ENCODE assay signal across 11 cellular contexts in the genomic region with DNA sequence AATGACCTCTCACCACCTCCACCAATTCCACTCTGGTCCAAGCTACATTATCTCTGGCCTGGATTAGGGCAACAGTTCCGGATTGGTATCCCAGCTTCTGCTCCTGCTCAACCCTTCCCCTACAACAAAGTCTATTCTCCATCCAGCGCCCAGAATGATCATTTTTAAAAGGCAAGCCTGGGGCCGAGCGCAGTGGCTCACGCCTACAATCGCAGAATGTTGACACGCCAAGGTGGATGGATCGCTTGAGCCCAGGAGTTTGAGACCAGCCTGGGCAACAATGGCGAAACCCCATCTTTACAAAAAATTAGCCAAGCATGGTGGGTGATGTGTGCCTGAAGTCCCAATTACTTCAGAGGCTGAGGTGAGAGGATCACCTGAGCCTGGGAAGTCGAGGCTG. TPM values are rescaled to one million over a fixed set of nuclear protein-coding genes. Genes with fewer than 3 reads are reported as not detected.
DNase-seq lines count a peak whose midpoint lies in the region; TF ChIP-seq lines count a peak whose summit lies in the region.
"Had no signal": no experiment of that assay in that cellular context is flagged by ENCODE, and none has a peak within 500 bp of the region (broad histone marks: within the 10 kb centered on the region; RNA-seq: fewer than 3 reads in every experiment).

No MANE protein-coding gene starts in this region.

- TF ChIP-seq POLR2A in NB4 (IDR thresholded peaks at IDR 0.05; ENCODE audit: extremely low read depth, insufficient read length): no peak
- no peak for TF ChIP-seq POLR2A in sigmoid colon (IDR thresholded peaks at IDR 0.05)
- no peak for TF ChIP-seq POLR2A in prostate gland (IDR thresholded peaks at IDR 0.05)

- H3K9me3 ChIP-seq in CD4-positive, alpha-beta memory T cell (ENCODE audit: control insufficient read depth in 1 of 2, low read length in 2 of 2): no peaks in the 10 kb centered on the region
- H3K9me3 ChIP-seq in sigmoid colon (no peaks in the 10 kb centered on the region), prostate gland (no peaks in the 10 kb centered on the region)

- no peaks in the 10 kb centered on the region for H3K36me3 ChIP-seq in CD4-positive, alpha-beta memory T cell (ENCODE audit: insufficient read depth, low read length)
- H3K36me3 ChIP-seq in sigmoid colon (no peaks in the 10 kb centered on the region), prostate gland (no peaks in the 10 kb centered on the region)

- CTCF ChIA-PET in CD4-positive, alpha-beta memory T cell (lab: Charles Lee; ENCODE audit: partially characterized antibody): interaction anchor here (1.4 to 5.5 kb wide), 5 partner anchors 11 to 110 kb away, joined by 3 to 105 read pairs (median 9); no protein-coding TSS in a partner anchor

- H3K27me3 Mint-ChIP-seq in CD4-positive, alpha-beta memory T cell: no peaks in the 10 kb centered on the region
- no peaks in the 10 kb centered on the region for H3K27me3 Mint-ChIP-seq in dendritic cell treated with granulocyte-macrophage colony-stimulating factor and Interleukin-4, amounts not matched to agents 40 ng/mL and 50 ng/mL, for 4 days

- no peak overlapping the region for H3K27ac ChIP-seq in CD4-positive, alpha-beta memory T cell (ENCODE audit: low read depth, low read length)
- H3K27ac ChIP-seq in sigmoid colon (peak overlapping the region in 3 of 4 donors; percentile 90 to 100 (median 97)), prostate gland (no peak overlapping the region)

- H3K4me1 Mint-ChIP-seq in CD4-positive, alpha-beta memory T cell: peaks cover 22 to 65% (median 40%) of the 10 kb centered on the region in 4 donors
- peaks cover 42% of the 10 kb centered on the region for H3K4me1 Mint-ChIP-seq in dendritic cell treated with granulocyte-macrophage colony-stimulating factor and Interleukin-4, amounts not matched to agents 40 ng/mL and 50 ng/mL, for 4 days (ENCODE audit: low read depth)

- intact Hi-C loops in CD4-positive, alpha-beta memory T cell (cut with micrococcal nuclease): no loop called here
- intact Hi-C loops in dendritic cell treated with granulocyte-macrophage colony-stimulating factor and Interleukin-4, amounts not matched to agents 40 ng/mL and 50 ng/mL, for 4 days (cut with micrococcal nuclease): loop anchor here (10.0 kb wide), 1 partner anchor 70 kb away; no protein-coding TSS in a partner anchor
- intact Hi-C loops in sigmoid colon (cut with DNase I): no loop called here
- intact Hi-C loops in prostate gland (cut with DNase I): loop anchor here (10.0 kb wide), 2 partner anchors 200 to 360 kb away; a partner anchor contains a TSS

- TF ChIP-seq CTCF in NB4 (IDR thresholded peaks at IDR 0.05; ENCODE audit: low read depth, low read length): no peak
- no peak for TF ChIP-seq CTCF in sigmoid colon (IDR thresholded peaks at IDR 0.05)
- no peak for TF ChIP-seq CTCF in prostate gland (IDR thresholded peaks at IDR 0.05)

- peaks cover 3 to 14% of the 10 kb centered on the region in 2 donors for H3K36me3 Mint-ChIP-seq in CD4-positive, alpha-beta memory T cell
- peaks cover 18% of the 10 kb centered on the region for H3K36me3 Mint-ChIP-seq in dendritic cell treated with granulocyte-macrophage colony-stimulating factor and Interleukin-4, amounts not matched to agents 40 ng/mL and 50 ng/mL, for 4 days (ENCODE audit: low read depth)

- H3K4me1 ChIP-seq in CD4-positive, alpha-beta memory T cell (ENCODE audit: insufficient read depth, low read length): peaks cover 31% of the 10 kb centered on the region
- peaks cover 0 to 31% (median 25%) of the 10 kb centered on the region in 4 donors for H3K4me1 ChIP-seq in sigmoid colon
- no peaks in the 10 kb centered on the region for H3K4me1 ChIP-seq in prostate gland (replicated peaks)

- peak overlapping the region in 3 of 8 donors; percentile 9 to 61 (median 44) for H3K4me3 Mint-ChIP-seq in CD4-positive, alpha-beta memory T cell
- H3K4me3 Mint-ChIP-seq in dendritic cell treated with granulocyte-macrophage colony-stimulating factor and Interleukin-4, amounts not matched to agents 40 ng/mL and 50 ng/mL, for 4 days: peak overlapping the region; percentile 76

- POLR2A ChIA-PET in CD4-positive, alpha-beta memory T cell (lab: Charles Lee; ENCODE audit: partially characterized antibody): interaction anchor here (2.2 to 3.6 kb wide), 5 partner anchors 15 to 135 kb away, joined by 6 to 40 read pairs (median 17); no protein-coding TSS in a partner anchor

- peaks cover 0 to 4% (median 0%) of the 10 kb centered on the region in 8 donors for H3K9me3 Mint-ChIP-seq in CD4-positive, alpha-beta memory T cell
- no peaks in the 10 kb centered on the region for H3K9me3 Mint-ChIP-seq in dendritic cell treated with granulocyte-macrophage colony-stimulating factor and Interleukin-4, amounts not matched to agents 40 ng/mL and 50 ng/mL, for 4 days

- 93 to 94% methylated on average over 10 of the region's 10 CpGs for WGBS in sigmoid colon, 2 donors
- WGBS in prostate gland: 96% methylated on average over 10 of the region's 10 CpGs

- no peak overlapping the region for H3K4me3 ChIP-seq in CD4-positive, alpha-beta memory T cell (ENCODE audit: low read length in 2 of 2)
- peak overlapping the region; percentile 94 for H3K4me3 ChIP-seq in NB4 (ENCODE audit: low read depth, low read length)
- H3K4me3 ChIP-seq in sigmoid colon: no peak overlapping the region
- no peak overlapping the region for H3K4me3 ChIP-seq in prostate gland
- H3K4me3 ChIP-seq: lung had no signal

- no peaks in the 10 kb centered on the region for H3K27me3 ChIP-seq in CD4-positive, alpha-beta memory T cell (ENCODE audit: insufficient read depth, low read length)
- H3K27me3 ChIP-seq in sigmoid colon (no peaks in the 10 kb centered on the region), prostate gland (replicated peaks; ENCODE audit: insufficient read depth) (no peaks in the 10 kb centered on the region)

- H3K27ac Mint-ChIP-seq in CD4-positive, alpha-beta memory T cell: peak overlapping the region in 4 of 7 donors; percentile 90 to 99 (median 98)
- H3K27ac Mint-ChIP-seq in dendritic cell treated with granulocyte-macrophage colony-stimulating factor and Interleukin-4, amounts not matched to agents 40 ng/mL and 50 ng/mL, for 4 days: peak overlapping the region; percentile 96

- no peak for DNase-seq in CD4-positive, alpha-beta memory T cell
- DNase-seq in NB4 (ENCODE audit: low read depth) (peak; percentile 31), sigmoid colon (no peak), UCSD-AML1 (lab: John Stamatoyannopoulos, UW; ENCODE audit: unreplicated experiment) (no peak), NCI-H69 (lab: John Stamatoyannopoulos, UW) (no peak), prostate gland (ENCODE audit: low spot score) (no peak)
- DNase-seq: cortex of kidney, HCEC 1CT, KBM-7 had no signal

- no peak for TF ChIP-seq EP300 in sigmoid colon (IDR thresholded peaks at IDR 0.05)

RNA-seq across cellular contexts. Expression of a gene that starts 2.2 kb away (rescaled TPM):
- 10 to 100 TPM; 32.8 to 35.2 TPM for total RNA-seq in CD4-positive, alpha-beta memory T cell
- polyA plus RNA-seq in CD4-positive, alpha-beta memory T cell: 1 to 10 TPM; 4.2 to 9.1 TPM
- 10 to 100 TPM; 21.9 to 53.2 (median 33.5) TPM for total RNA-seq in sigmoid colon
- 10 to 100 TPM in 1 of 3 donors, 1 to 10 TPM in 2; 6.6 to 12.9 (median 8.3) TPM for polyA plus RNA-seq in sigmoid colon
- 10 to 100 TPM; 21.9 to 41.7 TPM for total RNA-seq in prostate gland

Comparison
In these comparisons a context has a peak if more than half of its experiments do, and no peak if none do; other contexts are left out.
1. H3K27ac ChIP-seq: peak in sigmoid colon (3 of 4); none in CD4-positive, alpha-beta memory T cell (single experiment) and prostate gland (0 of 2).
2. intact Hi-C loops: an anchor here in dendritic cell treated with granulocyte-macrophage colony-stimulating factor and Interleukin-4, amounts not matched to agents 40 ng/mL and 50 ng/mL, for 4 days (10.0 kb wide) and prostate gland (10.0 kb wide); none called in CD4-positive, alpha-beta memory T cell and sigmoid colon.